In the genomic region with DNA sequence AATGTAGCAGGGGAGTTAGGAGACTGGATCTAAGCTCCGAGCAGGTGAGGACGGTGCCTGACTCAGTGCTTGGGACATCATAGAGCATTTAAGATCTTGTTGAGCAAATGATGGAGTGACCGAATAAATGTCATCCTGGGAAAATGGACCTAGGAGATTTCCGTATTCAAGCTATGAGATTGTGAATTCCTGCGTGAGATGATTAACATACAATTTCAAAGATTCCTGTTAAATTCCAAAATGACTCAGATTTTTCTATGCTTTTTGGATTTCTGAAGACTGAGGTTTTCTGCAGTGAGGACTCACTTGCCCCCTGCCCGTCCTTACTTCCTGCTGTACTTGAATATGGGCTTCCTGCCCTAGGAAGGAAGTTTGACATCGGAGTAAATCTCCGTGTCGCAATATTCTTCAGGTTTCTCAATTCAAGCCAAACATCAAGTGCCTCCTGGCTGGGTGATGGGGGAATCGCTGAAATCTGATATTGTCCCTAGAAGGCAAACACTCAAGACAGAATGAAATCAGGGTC, we compare ENCODE assay signal across 9 cellular contexts. TPM values are rescaled to one million over a fixed set of nuclear protein-coding genes. Genes with fewer than 3 reads are reported as not detected.
DNase-seq lines count a peak whose midpoint lies in the region; TF ChIP-seq lines count a peak whose summit lies in the region.
"Had no signal": no experiment of that assay in that cellular context is flagged by ENCODE, and none has a peak within 500 bp of the region (broad histone marks: within the 10 kb centered on the region; RNA-seq: fewer than 3 reads in every experiment).

No MANE protein-coding gene starts in this region.

- H3K27me3 ChIP-seq in spleen (replicated peaks in 1 of 7) (no peaks in the 10 kb centered on the region), HAP-1 (ENCODE audit: low read depth) (no peaks in the 10 kb centered on the region)

- peak overlapping the region; percentile 81 for H3K4me3 Mint-ChIP-seq in T-helper 2 cell treated with Interferon-gamma antibody and Interleukin-4, amounts not matched to agents 5 μg/mL and 100 μg/mL, for 36 hours
- no peak overlapping the region for H3K4me3 Mint-ChIP-seq in glutamatergic neuron (ENCODE audit: unreplicated experiment)

- H3K27ac Mint-ChIP-seq in T-helper 2 cell treated with Interferon-gamma antibody and Interleukin-4, amounts not matched to agents 5 μg/mL and 100 μg/mL, for 36 hours = peak overlapping the region; percentile 98
- H3K27ac Mint-ChIP-seq in glutamatergic neuron (ENCODE audit: unreplicated experiment) = peak overlapping the region; percentile 72

- DNase-seq in NCI-H2029 (lab: John Stamatoyannopoulos, UW) = peak; percentile 89
- DNase-seq in NCI-H2029 treated with DMSO at 0.1 percent for 48 hours (lab: John Stamatoyannopoulos, UW) = no peak
- DNase-seq in T-helper 2 cell treated with Interferon-gamma antibody and Interleukin-4, amounts not matched to agents 5 μg/mL and 100 μg/mL, for 36 hours (ENCODE audit: low spot score) = no peak
- no peak for DNase-seq in glutamatergic neuron
- no peak for DNase-seq in spleen
- DNase-seq in NCI-H1417 treated with DMSO at 0.1 percent for 48 hours (lab: John Stamatoyannopoulos, UW) = no peak
- no peak for DNase-seq in HAP-1 (ENCODE audit: low spot score in 2 of 2)
- no peak for DNase-seq in stimulated activated CD4-positive, alpha-beta T cell treated with anti-CD3 and anti-CD28 coated beads, Interleukin-4, amount 100 ng/mL, for 1 hour
- DNase-seq: ACHN had no signal

- H3K36me3 ChIP-seq in spleen = peaks cover 0 to 24% (median 0%) of the 10 kb centered on the region in 6 donors
- H3K36me3 ChIP-seq in HAP-1 (replicated peaks) = no peaks in the 10 kb centered on the region

- intact Hi-C loops in spleen (cut with DNase I; ENCODE audit: low total_unique reads) = no loop called here

- in situ Hi-C loops in HAP-1 (cut with MboI; ENCODE audit: low sequenced_read_pairs) = no loop called here

- peaks cover 50% of the 10 kb centered on the region for H3K36me3 Mint-ChIP-seq in T-helper 2 cell treated with Interferon-gamma antibody and Interleukin-4, amounts not matched to agents 5 μg/mL and 100 μg/mL, for 36 hours (ENCODE audit: low read depth)
- H3K36me3 Mint-ChIP-seq in glutamatergic neuron (ENCODE audit: unreplicated experiment) = no peaks in the 10 kb centered on the region

- no peak for TF ChIP-seq POLR2A in spleen (IDR thresholded peaks at IDR 0.05)

- TF ChIP-seq CTCF in glutamatergic neuron (IDR thresholded peaks at IDR 0.05; ENCODE audit: partially characterized antibody, unreplicated experiment) (no peak), spleen (IDR thresholded peaks at IDR 0.05 in 8 of 11, conservative IDR thresholded peaks at IDR 0.05 in 3 of 11) (peak in 5 of 11 experiments; percentile 8 to 29 (median 19))

- H3K27me3 Mint-ChIP-seq in T-helper 2 cell treated with Interferon-gamma antibody and Interleukin-4, amounts not matched to agents 5 μg/mL and 100 μg/mL, for 36 hours (ENCODE audit: low read depth) = no peaks in the 10 kb centered on the region
- H3K27me3 Mint-ChIP-seq in glutamatergic neuron (ENCODE audit: unreplicated experiment) = no peaks in the 10 kb centered on the region

- H3K4me1 Mint-ChIP-seq in T-helper 2 cell treated with Interferon-gamma antibody and Interleukin-4, amounts not matched to agents 5 μg/mL and 100 μg/mL, for 36 hours (ENCODE audit: low read depth) = peaks cover 60% of the 10 kb centered on the region
- H3K4me1 Mint-ChIP-seq in glutamatergic neuron (ENCODE audit: low read depth, unreplicated experiment) = peaks cover 10% of the 10 kb centered on the region

- H3K27ac ChIP-seq in spleen = peak overlapping the region; percentile 76 to 95 (median 89)

- H3K4me1 ChIP-seq in spleen = peaks cover 16 to 82% (median 62%) of the 10 kb centered on the region in 6 donors
- no peaks in the 10 kb centered on the region for H3K4me1 ChIP-seq in HAP-1

- 43 to 52% (median 48%) methylated on average over 10 of the region's 10 CpGs for WGBS in spleen, 5 donors

- H3K9me3 ChIP-seq in spleen (no peaks in the 10 kb centered on the region), HAP-1 (no peaks in the 10 kb centered on the region)

- H3K4me3 ChIP-seq in spleen (peak overlapping the region in 1 of 8 donors; percentile 55), HAP-1 (no peak overlapping the region)

- H3K9me3 Mint-ChIP-seq in T-helper 2 cell treated with Interferon-gamma antibody and Interleukin-4, amounts not matched to agents 5 μg/mL and 100 μg/mL, for 36 hours = no peaks in the 10 kb centered on the region
- no peaks in the 10 kb centered on the region for H3K9me3 Mint-ChIP-seq in glutamatergic neuron (ENCODE audit: unreplicated experiment)

RNA-seq across cellular contexts. Expression of gene SYTL3, which starts 5.2 kb away (rescaled TPM):
- total RNA-seq in glutamatergic neuron (ENCODE audit: unreplicated experiment) (2.8 TPM), spleen (10 to 100 TPM; 13.2 to 48.3 (median 19.5) TPM)
- polyA plus RNA-seq in spleen = 1 to 10 TPM; 5.9 to 8.5 (median 6.4) TPM

RNA-seq across cellular contexts. Expression of gene DYNLT1, which starts 10.5 kb away (rescaled TPM):
- total RNA-seq in glutamatergic neuron (ENCODE audit: unreplicated experiment) = 261 TPM
- 10 to 100 TPM; 61.3 to 91.3 (median 71.3) TPM for total RNA-seq in spleen
- 100 to 1,000 TPM in 2 of 3 donors, 10 to 100 TPM in 1; 81.8 to 131 (median 126) TPM for polyA plus RNA-seq in spleen
